Comparison of ENCODE assay signal across 15 cellular contexts in the genomic region with DNA sequence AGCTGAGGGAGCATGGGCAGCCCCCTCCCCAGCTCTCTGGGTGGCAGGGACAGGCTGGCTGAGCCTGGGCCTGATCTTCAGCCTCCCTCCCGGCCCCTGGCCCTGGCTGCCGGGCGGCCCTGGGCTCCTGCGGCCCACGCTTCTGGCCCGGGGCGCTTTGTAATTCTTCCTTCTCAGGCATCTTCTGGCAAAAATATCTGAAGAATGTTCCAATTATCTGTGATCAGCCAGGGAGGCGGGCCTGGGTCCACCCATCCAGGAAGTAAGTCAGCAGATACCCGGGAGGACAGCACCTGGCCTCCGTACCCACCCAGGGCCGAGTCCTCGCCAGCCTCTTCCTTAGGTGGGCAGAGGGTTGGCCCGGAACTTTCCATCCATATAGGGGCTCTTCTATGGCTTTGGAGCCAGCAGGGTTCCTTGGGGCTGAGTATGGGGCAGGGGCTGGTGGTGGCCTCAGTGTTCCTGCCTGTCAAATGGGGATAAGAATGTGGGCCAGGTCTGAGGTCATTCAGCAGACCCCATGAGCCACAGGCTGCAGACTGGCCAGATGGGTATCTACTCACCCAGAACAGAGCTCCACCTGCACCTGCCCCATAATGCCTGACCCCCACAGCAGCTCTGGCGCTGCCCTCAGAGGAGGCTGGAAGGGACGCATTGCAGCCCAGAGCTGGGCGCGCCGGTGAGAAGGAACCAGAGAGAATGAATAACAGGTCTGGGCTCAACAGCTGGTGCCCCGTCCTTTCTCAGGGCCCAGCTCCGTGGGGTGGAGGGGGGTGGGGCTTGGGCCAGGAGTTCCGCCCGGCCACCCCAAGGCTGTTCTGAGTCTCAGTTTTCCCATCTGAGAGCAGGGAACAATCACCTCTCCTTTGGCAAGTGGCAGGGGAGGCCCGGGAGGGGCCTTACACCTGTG. TPM values are rescaled to one million over a fixed set of nuclear protein-coding genes. Genes with fewer than 3 reads are reported as not detected.
DNase-seq lines count a peak whose midpoint lies in the region; ATAC-seq and TF ChIP-seq lines count a peak whose summit lies in the region.
"Had no signal": no experiment of that assay in that cellular context is flagged by ENCODE, and none has a peak within 500 bp of the region (broad histone marks: within the 10 kb centered on the region; RNA-seq: fewer than 3 reads in every experiment).

No MANE protein-coding gene starts in this region.

- POLR2A ChIA-PET in PC-9 (lab: Charles Lee; ENCODE audit: unreplicated experiment), result interaction anchor here (0.6 kb wide), 1 partner anchor 53 kb away, joined by 3 read pairs; no protein-coding TSS in a partner anchor

- no peaks in the 10 kb centered on the region for H3K9me3 Mint-ChIP-seq in neural crest cell
- H3K9me3 Mint-ChIP-seq: IgD-negative memory B cell had no signal

- in situ Hi-C loops in ACHN (cut with HindIII; ENCODE audit: low pct_ligation_motif_present, low pct_unique_long_range_greater_than_20kb, low sequenced_read_pairs), result no loop called here

- no peak overlapping the region for H3K4me3 Mint-ChIP-seq in neural crest cell
- H3K4me3 Mint-ChIP-seq: IgD-negative memory B cell had no signal

- TF ChIP-seq CTCF in PC-9 (conservative IDR thresholded peaks at IDR 0.05) (no peak), foreskin keratinocyte (conservative IDR thresholded peaks at IDR 0.05) (no peak), neural crest cell (conservative IDR thresholded peaks at IDR 0.05) (no peak)

- 0 out of 2 replicates have a peak, but pooled peaks cover 5% of the 10 kb centered on the region for H3K36me3 ChIP-seq in PC-9 (ENCODE audit: low read depth)
- H3K36me3 ChIP-seq: SJSA1 had no signal

- CTCF ChIA-PET in PC-9 (lab: Charles Lee), result no interaction called here

- H3K9me2 ChIP-seq in PC-9 (ENCODE audit: insufficient read depth), result no peaks in the 10 kb centered on the region

- no peaks in the 10 kb centered on the region for H3K27me3 Mint-ChIP-seq in neural crest cell (ENCODE audit: low read depth)

- intact Hi-C loops in PC-9 (cut with micrococcal nuclease; ENCODE audit: unreplicated experiment), result no loop called here

- ATAC-seq in foreskin keratinocyte, result no peak
- ATAC-seq in GM21717 (IDR thresholded peaks at IDR 0.05; ENCODE audit: unreplicated experiment), result no peak

- no peak overlapping the region for H3K4me2 ChIP-seq in PC-9

- H3K4me1 Mint-ChIP-seq in neural crest cell, result no peaks in the 10 kb centered on the region
- H3K4me1 Mint-ChIP-seq: IgD-negative memory B cell had no signal

- peaks cover 96% of the 10 kb centered on the region for H3K79me2 ChIP-seq in PC-9 (ENCODE audit: low read depth)

- H2AFZ ChIP-seq in PC-9, result no peak overlapping the region
- H2AFZ ChIP-seq: GM23248 had no signal

- peaks cover 8% of the 10 kb centered on the region; the same call in 1 of the 2 replicates for H3F3A ChIP-seq in PC-9 (ENCODE audit: insufficient read depth, low read depth)

- no peaks in the 10 kb centered on the region for H3K36me3 Mint-ChIP-seq in neural crest cell (ENCODE audit: low read depth)
- H3K36me3 Mint-ChIP-seq: IgD-negative memory B cell had no signal

- peaks cover 95% of the 10 kb centered on the region for H4K20me1 ChIP-seq in PC-9 (ENCODE audit: insufficient read depth)

- H3K4me1 ChIP-seq in PC-9 (replicated peaks; ENCODE audit: insufficient read depth) (peaks cover 26% of the 10 kb centered on the region; the same call in 1 of the 2 replicates), foreskin keratinocyte (peaks cover 34% of the 10 kb centered on the region)
- H3K4me1 ChIP-seq: SJSA1 had no signal

- H3K27ac ChIP-seq in PC-9 (no peak overlapping the region), foreskin keratinocyte (peak overlapping the region; percentile 50)
- H3K27ac ChIP-seq: GM23248, SJSA1 had no signal

- peak; percentile 90 for DNase-seq in ELF-1 (ENCODE audit: low read depth, low spot score)
- peak; percentile 40 to 68 for DNase-seq in PC-9
- DNase-seq in foreskin keratinocyte, result no peak
- DNase-seq in neural crest cell (ENCODE audit: low read depth, low spot score), result no peak
- no peak for DNase-seq in ACHN
- no peak for DNase-seq in NCI-H510A (lab: John Stamatoyannopoulos, UW)
- DNase-seq: GM23248, NCI-H1930, NCI-H2171, NCI-H446 treated with DMSO at 0.1 percent for 48 hours, NCI-H774, SW 1271 had no signal

- H3K4me3 ChIP-seq in PC-9, result no peak overlapping the region
- H3K4me3 ChIP-seq: GM23248, SJSA1 had no signal

- no TSS peak for BruUV-seq in PC-9 (replicated peaks; lab: Mats Ljungman, UMichigan)

- peak overlapping the region; percentile 57 for H3K27ac Mint-ChIP-seq in neural crest cell (ENCODE audit: unreplicated experiment)

- H3K27me3 ChIP-seq in PC-9 (ENCODE audit: insufficient read depth, low read depth), result no peaks in the 10 kb centered on the region
- H3K27me3 ChIP-seq in foreskin keratinocyte, result no peaks in the 10 kb centered on the region
- H3K27me3 ChIP-seq: SJSA1 had no signal

- H3K9me3 ChIP-seq in PC-9 (ENCODE audit: insufficient read depth, low read depth), result no peaks in the 10 kb centered on the region
- H3K9me3 ChIP-seq: SJSA1 had no signal

RNA-seq across cellular contexts. Expression of a gene that starts 16.2 kb away (rescaled TPM):
- total RNA-seq in PC-9 (2021) (66.9 and 75.5 TPM in 2 replicates), foreskin keratinocyte (9.5 and 41.8 TPM in 2 replicates), neural crest cell (12.6 and 14.2 TPM in 2 replicates)
- 14.0 and 50.2 TPM in 2 replicates for polyA plus RNA-seq in foreskin keratinocyte
- total RNA-seq: GM23248 had no signal
- polyA plus RNA-seq: GM23248, IgD-negative memory B cell had no signal

Comparison
In these comparisons a context has a peak if more than half of its experiments do, and no peak if none do; other contexts are left out.
1. DNase-seq: peak in ELF-1 (single experiment) and PC-9 (2 of 2); none in foreskin keratinocyte (0 of 2), neural crest cell (single experiment), ACHN (single experiment) and NCI-H510A (single experiment).